10 cellular contexts compared by ENCODE assay signal in genomic region chr6:166619912-166620311, GRCh38. TPM values are rescaled to one million over a fixed set of nuclear protein-coding genes. Genes with fewer than 3 reads are reported as not detected.
DNase-seq lines count a peak whose midpoint lies in the region; ATAC-seq and TF ChIP-seq lines count a peak whose summit lies in the region.
"Had no signal": no experiment of that assay in that cellular context is flagged by ENCODE, and none has a peak within 500 bp of the region (broad histone marks: within the 10 kb centered on the region; RNA-seq: fewer than 3 reads in every experiment).

No MANE protein-coding gene starts in this region.

- CTCF ChIA-PET in PC-9 (lab: Charles Lee): interaction anchor here (1.1 kb wide), 1 partner anchor 155 kb away, joined by 3 read pairs; no protein-coding TSS in a partner anchor

- H3K4me3 ChIP-seq in PC-9 (no peak overlapping the region; the same call in 1 of the 2 replicates), esophagus squamous epithelium (no peak overlapping the region)
- H3K4me3 ChIP-seq: BLaER1 treated with 17β-estradiol and CSF1 and Interleukin-3, amounts not matched to agents 10 nM and 100 nM had no signal

- no peak overlapping the region for H2AFZ ChIP-seq in PC-9

- intact Hi-C loops in PC-9 (cut with micrococcal nuclease; ENCODE audit: unreplicated experiment) (loop anchor here (2.0 to 10.0 kb wide), 2 partner anchors 89 to 375 kb away; partner anchors contain the start of gene CEP43), esophagus squamous epithelium (cut with DNase I) (no loop called here)

- WGBS in esophagus squamous epithelium, 2 donors: 36 to 44% methylated on average over 3 of the region's 3 CpGs

- no peaks in the 10 kb centered on the region for H4K20me1 ChIP-seq in PC-9 (ENCODE audit: insufficient read depth)

- H3K79me2 ChIP-seq in PC-9 (ENCODE audit: low read depth): peaks cover 36% of the 10 kb centered on the region

- in situ Hi-C loops in ACHN (cut with HindIII; ENCODE audit: low pct_ligation_motif_present, low pct_unique_long_range_greater_than_20kb, low sequenced_read_pairs): no loop called here

- peaks cover 16% of the 10 kb centered on the region for H3K27me3 Mint-ChIP-seq in nephron (ENCODE audit: low read depth)

- TF ChIP-seq POLR2A in esophagus squamous epithelium (IDR thresholded peaks at IDR 0.05): no peak

- no TSS peak for BruUV-seq in PC-9 (replicated peaks; lab: Mats Ljungman, UMichigan)

- POLR2A ChIA-PET in PC-9 (lab: Charles Lee; ENCODE audit: unreplicated experiment): no interaction called here

- TF ChIP-seq CTCF in PC-9 (conservative IDR thresholded peaks at IDR 0.05): no peak
- TF ChIP-seq CTCF in esophagus squamous epithelium (IDR thresholded peaks at IDR 0.05): no peak
- TF ChIP-seq CTCF in nephron (IDR thresholded peaks at IDR 0.05; ENCODE audit: unreplicated experiment in 3 of 3): no peak

- H3K4me1 Mint-ChIP-seq in nephron: peaks cover 30% of the 10 kb centered on the region

- peak; percentile 6 for DNase-seq in ACHN
- DNase-seq in PC-9: peak; percentile 60 to 92
- no peak for DNase-seq in esophagus squamous epithelium (lab: John Stamatoyannopoulos, UW)
- no peak for DNase-seq in stimulated activated CD4-positive, alpha-beta T cell treated with anti-CD3 and anti-CD28 coated beads, Interleukin-12 subunit alpha, Interleukin-12 subunit beta, amount 100 ng/mL, for 4 hours
- DNase-seq in HuH-7.5 (ENCODE audit: low spot score): no peak
- no peak for DNase-seq in NCI-H2171 treated with DMSO at 0.1 percent for 48 hours (lab: John Stamatoyannopoulos, UW)
- DNase-seq: NCI-H1694 treated with DMSO at 0.1 percent for 48 hours had no signal

- peaks cover 23% of the 10 kb centered on the region for H3F3A ChIP-seq in PC-9 (ENCODE audit: insufficient read depth, low read depth)

- peaks cover 55% of the 10 kb centered on the region for H3K4me1 ChIP-seq in PC-9 (replicated peaks; ENCODE audit: insufficient read depth)
- peaks cover 22 to 73% (median 28%) of the 10 kb centered on the region in 3 donors for H3K4me1 ChIP-seq in esophagus squamous epithelium
- H3K4me1 ChIP-seq: BLaER1 treated with 17β-estradiol and CSF1 and Interleukin-3, amounts not matched to agents 10 nM and 100 nM had no signal

- no peak for ATAC-seq in HG03039 (IDR thresholded peaks at IDR 0.05; ENCODE audit: unreplicated experiment)

- H3K27me3 ChIP-seq in PC-9 (ENCODE audit: insufficient read depth, low read depth) (no peaks in the 10 kb centered on the region), esophagus squamous epithelium (peaks cover 0 to 7% (median 0%) of the 10 kb centered on the region in 4 donors)

- H3K27ac ChIP-seq in PC-9 (peak overlapping the region; percentile 87), esophagus squamous epithelium (peak overlapping the region; percentile 35 to 95 (median 86))
- H3K27ac ChIP-seq: BLaER1 treated with 17β-estradiol and CSF1 and Interleukin-3, amounts not matched to agents 10 nM and 100 nM had no signal

- H3K9me3 Mint-ChIP-seq in nephron: peaks cover 3% of the 10 kb centered on the region

- no peaks in the 10 kb centered on the region for H3K36me3 ChIP-seq in PC-9 (ENCODE audit: low read depth)
- no peaks in the 10 kb centered on the region for H3K36me3 ChIP-seq in esophagus squamous epithelium

- peak overlapping the region; percentile 49 to 72 (median 58) for H3K27ac Mint-ChIP-seq in nephron

- peak overlapping the region; percentile 66 for H3K4me2 ChIP-seq in PC-9
- H3K4me2 ChIP-seq: BLaER1 treated with 17β-estradiol and CSF1 and Interleukin-3, amounts not matched to agents 10 nM and 100 nM had no signal

- H3K36me3 Mint-ChIP-seq in nephron (ENCODE audit: low read depth): peaks cover 11% of the 10 kb centered on the region

- H3K9me2 ChIP-seq in PC-9 (ENCODE audit: insufficient read depth): no peaks in the 10 kb centered on the region

- H3K9me3 ChIP-seq in PC-9 (ENCODE audit: insufficient read depth, low read depth): no peaks in the 10 kb centered on the region
- H3K9me3 ChIP-seq in esophagus squamous epithelium: no peaks in the 10 kb centered on the region

- no peak overlapping the region for H3K4me3 Mint-ChIP-seq in nephron

RNA-seq across cellular contexts. Expression of gene RPS6KA2, which starts 7.1 kb away (rescaled TPM):
- total RNA-seq in PC-9 (2021): 18.5 and 20.6 TPM in 2 replicates
- 10 to 100 TPM; 11.8 to 66.0 (median 19.2) TPM for total RNA-seq in esophagus squamous epithelium

RNA-seq across cellular contexts. Expression of gene RAMACL, which starts 33.4 kb away (rescaled TPM):
- total RNA-seq in PC-9 (2021): 0.52 and 0.73 TPM in 2 replicates
- total RNA-seq in esophagus squamous epithelium: 1 to 10 TPM in 3 of 4 donors, under 1 TPM in 1; 0.99 to 2.7 (median 1.3) TPM

Comparison
In these comparisons a context has a peak if more than half of its experiments do, and no peak if none do; other contexts are left out.
1. DNase-seq: peak in ACHN (single experiment) and PC-9 (2 of 2); none in esophagus squamous epithelium (single experiment), stimulated activated CD4-positive, alpha-beta T cell treated with anti-CD3 and anti-CD28 coated beads, Interleukin-12 subunit alpha, Interleukin-12 subunit beta, amount 100 ng/mL, for 4 hours (single experiment), HuH-7.5 (single experiment) and NCI-H2171 treated with DMSO at 0.1 percent for 48 hours (single experiment).